In genomic region chr2:10457195-10457594, GRCh38 we compare ENCODE assay signal across 6 cellular contexts. TPM values are rescaled to one million over a fixed set of nuclear protein-coding genes. Genes with fewer than 3 reads are reported as not detected.
DNase-seq lines count a peak whose midpoint lies in the region; ATAC-seq, FAIRE-seq and TF ChIP-seq lines count a peak whose summit lies in the region.
"Not testable (repeated sequence)": the region's sequence is repeated elsewhere in the genome, so short reads cannot be mapped to it uniquely, and the experiment has no call there.

No MANE protein-coding gene starts in this region.

- not testable (repeated sequence) for H3K27ac Mint-ChIP-seq in CD14-positive monocyte

- in situ Hi-C loops in mammary epithelial cell (cut with MboI; ENCODE audit: low sequenced_read_pairs in 2 of 2) = loop anchor here in 1 of 2 donors (5.0 kb wide), 1 partner anchor 35 kb away; no protein-coding TSS in a partner anchor

- H3K27me3 ChIP-seq in RWPE2 (ENCODE audit: insufficient read depth, poor library complexity, severe bottlenecking); mammary epithelial cell (ENCODE audit: insufficient read depth, low read length); keratinocyte (ENCODE audit: control insufficient read depth, extremely low read depth, insufficient read depth, low read length); tibial artery: not testable (repeated sequence)
- H3K27me3 ChIP-seq in spleen (replicated peaks in 1 of 7) = peaks cover 0 to 11% (median 0%) of the 10 kb centered on the region in 7 donors

- H3K27ac ChIP-seq in RWPE2 (ENCODE audit: poor library complexity, severe bottlenecking) (peak overlapping the region; percentile 50), mammary epithelial cell (ENCODE audit: insufficient read depth, low read depth, low read length) (peak overlapping the region; percentile 56), keratinocyte (ENCODE audit: control insufficient read depth, insufficient read depth, low read length) (peak overlapping the region; percentile 71), tibial artery (peak overlapping the region; percentile 41 to 56)
- not testable (repeated sequence) for H3K27ac ChIP-seq in spleen

- not testable (repeated sequence) for H3K9me3 ChIP-seq in RWPE2 (ENCODE audit: severe bottlenecking); mammary epithelial cell (replicated peaks; ENCODE audit: insufficient read depth, low read length); keratinocyte (ENCODE audit: control insufficient read depth, low read depth, low read length); spleen; tibial artery

- dilution Hi-C loops in mammary epithelial cell (cut with HindIII; ENCODE audit: low sequenced_read_pairs); keratinocyte (cut with MboI; ENCODE audit: extremely low pct_ligation_motif_present, low sequenced_read_pairs): not testable (repeated sequence)

- H3K27me3 Mint-ChIP-seq in CD14-positive monocyte (ENCODE audit: low read depth in 3 of 3) = peaks cover 6 to 18% (median 14%) of the 10 kb centered on the region in 3 donors

- H3K9ac ChIP-seq in mammary epithelial cell (ENCODE audit: insufficient read depth, low read length) = not testable (repeated sequence)
- H3K9ac ChIP-seq in keratinocyte (ENCODE audit: control insufficient read depth, extremely low read depth, insufficient read depth, low read length) = peak overlapping the region; percentile 61

- intact Hi-C loops in CD14-positive monocyte (cut with micrococcal nuclease); mammary epithelial cell (cut with micrococcal nuclease); spleen (cut with DNase I; ENCODE audit: low total_unique reads); tibial artery (cut with DNase I; ENCODE audit: low total_unique reads): not testable (repeated sequence)

- not testable (repeated sequence) for H3K36me3 ChIP-seq in RWPE2 (ENCODE audit: low read depth); mammary epithelial cell (ENCODE audit: insufficient read depth, low read length); keratinocyte (ENCODE audit: control insufficient read depth in 2 of 2, extremely low read depth in 1 of 2, insufficient read depth in 2 of 2, low read length in 2 of 2); spleen; tibial artery

- H3K79me2 ChIP-seq in mammary epithelial cell (ENCODE audit: insufficient read depth, low read length); keratinocyte (ENCODE audit: control insufficient read depth, insufficient read depth, low read length): not testable (repeated sequence)

- H3K36me3 Mint-ChIP-seq in CD14-positive monocyte = not testable (repeated sequence)

- H3K9me3 Mint-ChIP-seq in CD14-positive monocyte = not testable (repeated sequence)

- not testable (repeated sequence) for H3K9me1 ChIP-seq in keratinocyte (ENCODE audit: control insufficient read depth, extremely low read depth, insufficient read depth, low read length)

- H3K4me3 Mint-ChIP-seq in CD14-positive monocyte = not testable (repeated sequence)

- not testable (repeated sequence) for H4K20me1 ChIP-seq in mammary epithelial cell (ENCODE audit: insufficient read depth, low read length); keratinocyte (ENCODE audit: control insufficient read depth, extremely low read depth, insufficient read depth, low read length)

- not testable (repeated sequence) for BruUV-seq in mammary epithelial cell (replicated peaks; lab: Mats Ljungman, UMichigan)

- TF ChIP-seq POLR2A in spleen (IDR thresholded peaks at IDR 0.05) = not testable (repeated sequence)

- H2AFZ ChIP-seq in mammary epithelial cell (ENCODE audit: low read depth, low read length); keratinocyte (ENCODE audit: control insufficient read depth, low read length): not testable (repeated sequence)

- not testable (repeated sequence) for H3K4me3 ChIP-seq in RWPE2 (ENCODE audit: severe bottlenecking); mammary epithelial cell (replicated peaks in 1 of 3; ENCODE audit: insufficient read depth in 1 of 3, low read depth in 2 of 3, low read length in 3 of 3); keratinocyte (ENCODE audit: control insufficient read depth in 2 of 3, extremely low read depth in 1 of 3, insufficient read depth in 2 of 3, low read depth in 1 of 3, low read length in 3 of 3); spleen; tibial artery

- not testable (repeated sequence) for ATAC-seq in RWPE2 (ENCODE audit: low read depth)

- CTCF ChIA-PET in mammary epithelial cell (lab: Charles Lee; ENCODE audit: low non-redundant PET) = not testable (repeated sequence)

- not testable (repeated sequence) for FAIRE-seq in keratinocyte (lab: Jason Lieb, UNC)

- DNase-seq in CD14-positive monocyte (ENCODE audit: low spot score) = peak; percentile 11
- DNase-seq in RWPE2 (ENCODE audit: low spot score); mammary epithelial cell; keratinocyte (ENCODE audit: low read depth, low spot score); tibial artery: not testable (repeated sequence)
- peak; percentile 12 for DNase-seq in spleen

- TF ChIP-seq CTCF in CD14-positive monocyte (IDR thresholded peaks at IDR 0.05); RWPE2 (IDR thresholded peaks at IDR 0.05; ENCODE audit: poor library complexity, severe bottlenecking); mammary epithelial cell (conservative IDR thresholded peaks at IDR 0.05 in 1 of 2, IDR thresholded peaks at IDR 0.05 in 1 of 2; ENCODE audit: extremely low read depth in 1 of 2, insufficient read depth in 1 of 2, low read depth in 1 of 2, low read length in 2 of 2); keratinocyte (optimal IDR thresholded peaks at IDR 0.05 in 1 of 3, IDR thresholded peaks at IDR 0.05 in 1 of 3, conservative IDR thresholded peaks at IDR 0.05 in 1 of 3; ENCODE audit: extremely low read depth in 1 of 3, insufficient read depth in 2 of 3, low read length in 3 of 3); spleen (IDR thresholded peaks at IDR 0.05 in 8 of 11, conservative IDR thresholded peaks at IDR 0.05 in 3 of 11); tibial artery (IDR thresholded peaks at IDR 0.05): not testable (repeated sequence)

- H3K4me1 Mint-ChIP-seq in CD14-positive monocyte = not testable (repeated sequence)

- 96% methylated on average over 3 of the region's 3 CpGs for WGBS in mammary epithelial cell (ENCODE audit: low coverage, missing lambda C conversion rate)
- WGBS in spleen, 5 donors = 78 to 93% (median 89%) methylated on average over 3 of the region's 3 CpGs

- H3K4me2 ChIP-seq in mammary epithelial cell (ENCODE audit: insufficient read depth, low read depth, low read length); keratinocyte (ENCODE audit: control insufficient read depth, extremely low read depth, insufficient read depth, low read depth, low read length): not testable (repeated sequence)

- peaks cover 35% of the 10 kb centered on the region for H3K4me1 ChIP-seq in RWPE2 (ENCODE audit: insufficient read depth, poor library complexity, severe bottlenecking)
- peaks cover 42% of the 10 kb centered on the region for H3K4me1 ChIP-seq in mammary epithelial cell (ENCODE audit: insufficient read depth, low read length)
- H3K4me1 ChIP-seq in keratinocyte (ENCODE audit: control insufficient read depth, extremely low read depth, insufficient read depth, low read length) = peaks cover 44% of the 10 kb centered on the region
- H3K4me1 ChIP-seq in spleen = not testable (repeated sequence)
- peaks cover 0 to 34% (median 24%) of the 10 kb centered on the region in 4 donors for H3K4me1 ChIP-seq in tibial artery

RNA-seq across cellular contexts. Expression of gene ODC1, which starts 9.1 kb away (rescaled TPM):
- 10 to 100 TPM; 22.7 to 23.6 TPM for polyA plus RNA-seq in CD14-positive monocyte
- total RNA-seq in mammary epithelial cell = 100 to 1,000 TPM in 1 of 2 donors, 10 to 100 TPM in 1; 64.0 to 161 TPM
- 253 TPM for polyA plus RNA-seq in mammary epithelial cell
- polyA minus RNA-seq in mammary epithelial cell = 493 TPM
- 501 to 637 TPM (median 613 TPM) in 3 replicates for polyA plus RNA-seq in keratinocyte
- polyA plus RNA-seq in keratinocyte (2011; ENCODE audit: low read depth) = 17.0 TPM
- 683 and 864 TPM in 2 replicates for polyA plus RNA-seq in keratinocyte (2011; cell fraction: cytosol; rRNA removed)
- 272 and 323 TPM in 2 replicates for polyA plus RNA-seq in keratinocyte (2011; cell fraction: nucleus; rRNA removed)
- polyA plus RNA-seq in keratinocyte (2012; ENCODE audit: low replicate concordance) = 36.4 and 382 TPM in 2 replicates
- polyA minus RNA-seq in keratinocyte = 222 to 540 TPM (median 484 TPM) in 3 replicates
- polyA minus RNA-seq in keratinocyte (2011; cell fraction: cytosol; rRNA and poly(A)+ RNA removed) = 366 TPM
- polyA minus RNA-seq in keratinocyte (2011; cell fraction: nucleus; rRNA and poly(A)+ RNA removed) = 86.1 and 158 TPM in 2 replicates
- 10 to 100 TPM; 28.9 to 84.3 (median 62.8) TPM for total RNA-seq in spleen
- polyA plus RNA-seq in spleen = 10 to 100 TPM; 38.0 to 78.1 (median 65.3) TPM
